In the genomic region with DNA sequence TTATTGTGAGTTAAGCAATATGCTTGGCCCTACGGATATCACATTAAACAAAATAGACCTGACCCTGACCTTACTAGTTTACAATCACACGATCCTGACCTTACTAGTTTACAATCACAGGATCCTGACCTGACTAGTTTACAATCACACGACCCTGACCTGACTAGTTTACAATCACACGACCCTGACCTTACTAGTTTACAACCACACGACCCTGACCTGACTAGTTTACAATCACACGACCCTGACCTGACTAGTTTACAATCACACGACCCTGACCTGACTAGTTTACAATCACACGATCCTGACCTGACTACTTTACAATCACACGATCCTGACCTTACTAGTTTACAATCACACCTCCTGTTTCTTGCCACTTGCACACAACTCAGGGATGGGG, we compare ENCODE assay signal across 8 cellular contexts.
DNase-seq lines count a peak whose midpoint lies in the region; FAIRE-seq and TF ChIP-seq lines count a peak whose summit lies in the region.
"Not testable (repeated sequence)": the region's sequence is repeated elsewhere in the genome, so short reads cannot be mapped to it uniquely, and the experiment has no call there.

No MANE protein-coding gene starts in this region.

- not testable (repeated sequence) for H3K4me3 Mint-ChIP-seq in osteocyte (ENCODE audit: unreplicated experiment)

- not testable (repeated sequence) for H3K36me3 Mint-ChIP-seq in osteocyte (ENCODE audit: unreplicated experiment)

- H3K4me1 Mint-ChIP-seq in osteocyte (ENCODE audit: unreplicated experiment) = peaks cover 52% of the 10 kb centered on the region

- H3K9ac ChIP-seq in kidney (ENCODE audit: low read length in 2 of 2) = not testable (repeated sequence)

- not testable (repeated sequence) for H3K27me3 ChIP-seq in cardiac muscle cell

- intact Hi-C loops in kidney (cut with DNase I) = not testable (repeated sequence)

- not testable (repeated sequence) for H3K36me3 ChIP-seq in cardiac muscle cell; kidney (ENCODE audit: control insufficient read depth in 1 of 2, insufficient read depth in 2 of 2, low read length in 2 of 2)

- H3K9me3 Mint-ChIP-seq in osteocyte (ENCODE audit: unreplicated experiment) = not testable (repeated sequence)

- peak; percentile 20 for DNase-seq in GM12865 (ENCODE audit: low read depth)
- DNase-seq in HT1080 (ENCODE audit: low read depth) = peak; percentile 44
- DNase-seq in activated CD4-positive, alpha-beta T cell treated with anti-CD3 and anti-CD28 coated beads, Interleukin-2, amount 50 U/mL, for 4 hours = peak; percentile 4 to 6
- DNase-seq in ecto neural progenitor cell (ENCODE audit: low spot score) = peak; percentile 76
- DNase-seq in cardiac muscle cell (ENCODE audit: low read depth in 1 of 2, low spot score in 1 of 2) = peak in 1 of 2 donors; percentile 44
- not testable (repeated sequence) for DNase-seq in kidney; urothelium cell line (ENCODE audit: low spot score)
- peak; percentile 94 for DNase-seq in osteocyte (ENCODE audit: extremely low spot score, unreplicated experiment)

- H3K27ac ChIP-seq in cardiac muscle cell = peak overlapping the region; percentile 1
- H3K27ac ChIP-seq in kidney (ENCODE audit: low read depth in 2 of 2, low read length in 2 of 2) = not testable (repeated sequence)

- not testable (repeated sequence) for TF ChIP-seq CTCF in GM12865 (IDR thresholded peaks at IDR 0.05; ENCODE audit: insufficient read depth, low read depth, low read length, missing control alignments); cardiac muscle cell (IDR thresholded peaks at IDR 0.05; ENCODE audit: low read depth, low read length); kidney (IDR thresholded peaks at IDR 0.05; ENCODE audit: borderline replicate concordance, extremely low read depth, insufficient read depth); osteocyte (IDR thresholded peaks at IDR 0.05)

- not testable (repeated sequence) for H3K4me3 ChIP-seq in GM12865 (ENCODE audit: low read depth, low read length); cardiac muscle cell; kidney (ENCODE audit: low read length in 2 of 2)

- H3K4me1 ChIP-seq in cardiac muscle cell (ENCODE audit: low read depth) = peaks cover 43% of the 10 kb centered on the region
- H3K4me1 ChIP-seq in kidney (ENCODE audit: control insufficient read depth in 1 of 2, insufficient read depth in 1 of 2, low read depth in 1 of 2, low read length in 2 of 2) = not testable (repeated sequence)

- H3K27ac Mint-ChIP-seq in osteocyte (ENCODE audit: unreplicated experiment) = not testable (repeated sequence)

- not testable (repeated sequence) for H3K27me3 Mint-ChIP-seq in osteocyte (ENCODE audit: unreplicated experiment)

- peak; percentile 100 for FAIRE-seq in kidney (lab: Jason Lieb, UNC)
- FAIRE-seq in urothelium cell line (lab: Jason Lieb, UNC) = peak; percentile 100

- not testable (repeated sequence) for H3K9me3 ChIP-seq in cardiac muscle cell (ENCODE audit: low read depth); kidney (ENCODE audit: control insufficient read depth in 1 of 2, low read length in 2 of 2)
